ENCODE assay signal across 14 cellular contexts in the genomic region with DNA sequence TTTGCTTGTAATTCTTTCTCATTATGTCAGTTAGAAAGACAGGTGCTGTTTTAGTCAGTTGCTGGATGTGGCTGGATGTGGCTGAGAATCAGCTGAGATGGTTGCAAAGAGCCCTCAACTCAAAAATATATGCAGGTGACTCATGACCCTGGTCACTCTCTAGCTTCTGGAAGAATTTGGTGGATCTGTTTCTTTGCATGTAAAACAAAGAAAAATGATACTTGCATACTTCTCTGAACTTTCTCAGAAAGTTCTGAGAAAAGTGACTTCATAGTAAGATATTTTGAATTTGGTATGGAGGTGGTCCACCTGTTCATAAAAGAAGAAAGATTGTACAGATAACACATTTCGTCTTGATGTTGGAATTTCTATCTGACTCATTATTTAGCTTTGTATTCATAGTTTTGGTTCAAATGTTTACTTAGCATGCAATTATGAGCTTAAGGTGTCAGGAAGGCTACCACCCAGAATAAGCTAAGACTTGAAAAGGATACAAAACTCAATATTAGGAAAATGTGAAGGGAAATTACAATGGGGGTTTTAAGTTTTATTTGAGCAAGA.
DNase-seq lines count a peak whose midpoint lies in the region; ATAC-seq and TF ChIP-seq lines count a peak whose summit lies in the region.
"Had no signal": no experiment of that assay in that cellular context is flagged by ENCODE, and none has a peak within 500 bp of the region (broad histone marks: within the 10 kb centered on the region; RNA-seq: fewer than 3 reads in every experiment).

No MANE protein-coding gene starts in this region.

- peaks cover 30% of the 10 kb centered on the region for H3K36me3 Mint-ChIP-seq in activated CD8-positive, alpha-beta memory T cell treated with anti-CD3 and anti-CD28 coated beads, Interleukin-2, amount 10 ng/mL, durations not matched to agents 7 days and 5 days
- peaks cover 0 to 1% of the 10 kb centered on the region in 2 donors for H3K36me3 Mint-ChIP-seq in activated T-cell treated with anti-CD3 and anti-CD28 coated beads, Interleukin-2, amount 50 U/mL, for 72 hours (ENCODE audit: insufficient read depth in 2 of 2)
- peaks cover 5% of the 10 kb centered on the region for H3K36me3 Mint-ChIP-seq in glutamatergic neuron (ENCODE audit: unreplicated experiment)

- peaks cover 39% of the 10 kb centered on the region for H3K4me1 Mint-ChIP-seq in activated CD8-positive, alpha-beta memory T cell treated with anti-CD3 and anti-CD28 coated beads, Interleukin-2, amount 10 ng/mL, durations not matched to agents 7 days and 5 days
- peaks cover 27% of the 10 kb centered on the region for H3K4me1 Mint-ChIP-seq in activated T-cell treated with anti-CD3 and anti-CD28 coated beads, Interleukin-2, amount 50 U/mL, for 72 hours (ENCODE audit: low read depth)
- H3K4me1 Mint-ChIP-seq in glutamatergic neuron (ENCODE audit: low read depth, unreplicated experiment) = peaks cover 11% of the 10 kb centered on the region

- peaks cover 5% of the 10 kb centered on the region for H3K9me3 Mint-ChIP-seq in activated CD8-positive, alpha-beta memory T cell treated with anti-CD3 and anti-CD28 coated beads, Interleukin-2, amount 10 ng/mL, durations not matched to agents 7 days and 5 days (ENCODE audit: low read depth)
- H3K9me3 Mint-ChIP-seq in activated T-cell treated with anti-CD3 and anti-CD28 coated beads, Interleukin-2, amount 50 U/mL, for 72 hours = no peaks in the 10 kb centered on the region
- peaks cover 8% of the 10 kb centered on the region for H3K9me3 Mint-ChIP-seq in glutamatergic neuron (ENCODE audit: unreplicated experiment)

- no peak overlapping the region for H3K4me3 Mint-ChIP-seq in activated CD8-positive, alpha-beta memory T cell treated with anti-CD3 and anti-CD28 coated beads, Interleukin-2, amount 10 ng/mL, durations not matched to agents 7 days and 5 days
- peak overlapping the region; percentile 13 to 82 for H3K4me3 Mint-ChIP-seq in activated T-cell treated with anti-CD3 and anti-CD28 coated beads, Interleukin-2, amount 50 U/mL, for 72 hours
- H3K4me3 Mint-ChIP-seq in glutamatergic neuron (ENCODE audit: unreplicated experiment) = no peak overlapping the region

- H3K27ac Mint-ChIP-seq in activated CD8-positive, alpha-beta memory T cell treated with anti-CD3 and anti-CD28 coated beads, Interleukin-2, amount 10 ng/mL, durations not matched to agents 7 days and 5 days = peak overlapping the region; percentile 72
- peak overlapping the region; percentile 86 for H3K27ac Mint-ChIP-seq in activated T-cell treated with anti-CD3 and anti-CD28 coated beads, Interleukin-2, amount 50 U/mL, for 72 hours
- H3K27ac Mint-ChIP-seq in glutamatergic neuron (ENCODE audit: unreplicated experiment) = no peak overlapping the region

- CTCF ChIA-PET in activated CD8-positive, alpha-beta memory T cell treated with anti-CD3 and anti-CD28 coated beads, Interleukin-2, amount 10 ng/mL, durations not matched to agents 7 days and 5 days (lab: Charles Lee) = interaction anchor here (0.8 to 3.4 kb wide), 9 partner anchors 9 to 349 kb away, joined by 3 to 18 read pairs (median 4); no protein-coding TSS in a partner anchor

- no peak for TF ChIP-seq CTCF in glutamatergic neuron (IDR thresholded peaks at IDR 0.05; ENCODE audit: partially characterized antibody, unreplicated experiment)

- ATAC-seq in activated CD8-positive, alpha-beta memory T cell treated with anti-CD3 and anti-CD28 coated beads, Interleukin-2, amount 10 ng/mL, durations not matched to agents 7 days and 5 days = peak; percentile 80
- peak; percentile 57 for ATAC-seq in HG02870 (IDR thresholded peaks at IDR 0.05; ENCODE audit: unreplicated experiment)
- peak; percentile 95 for ATAC-seq in activated T-cell treated with anti-CD3 and anti-CD28 coated beads, Interleukin-2, amount 50 U/mL, for 72 hours (replicated peaks in 1 of 2)
- ATAC-seq: K562 had no signal

- H3K27me3 Mint-ChIP-seq in activated CD8-positive, alpha-beta memory T cell treated with anti-CD3 and anti-CD28 coated beads, Interleukin-2, amount 10 ng/mL, durations not matched to agents 7 days and 5 days = no peaks in the 10 kb centered on the region
- peaks cover 13% of the 10 kb centered on the region for H3K27me3 Mint-ChIP-seq in activated T-cell treated with anti-CD3 and anti-CD28 coated beads, Interleukin-2, amount 50 U/mL, for 72 hours (ENCODE audit: low read depth)
- no peaks in the 10 kb centered on the region for H3K27me3 Mint-ChIP-seq in glutamatergic neuron (ENCODE audit: unreplicated experiment)

- DNase-seq in activated CD8-positive, alpha-beta memory T cell treated with anti-CD3 and anti-CD28 coated beads, Interleukin-2, amount 10 ng/mL, durations not matched to agents 7 days and 5 days = peak; percentile 81
- no peak for DNase-seq in activated CD8-positive, alpha-beta memory T cell treated with anti-CD3 and anti-CD28 coated beads, Interleukin-2, amount 50 U/mL, for 48 hours
- DNase-seq in activated T-cell treated with anti-CD3 and anti-CD28 coated beads, Interleukin-2, amount 50 U/mL, for 72 hours = peak; percentile 66 to 67
- DNase-seq in stimulated activated CD4-positive, alpha-beta T cell treated with anti-CD3 and anti-CD28 coated beads, Interleukin-4, amount 100 ng/mL, for 24 hours = peak; percentile 32
- no peak for DNase-seq in cerebellar cortex (ENCODE audit: low spot score)
- DNase-seq in anterior cingulate cortex (lab: John Stamatoyannopoulos, UW) = no peak
- no peak for DNase-seq in glutamatergic neuron
- DNase-seq: ACHN, kidney, NCI-H2081 treated with DMSO at 0.1 percent for 48 hours, SK-N-SH, uterus had no signal

Comparison
In these comparisons a context has a peak if more than half of its experiments do, and no peak if none do; other contexts are left out.
1. DNase-seq: peak in activated CD8-positive, alpha-beta memory T cell treated with anti-CD3 and anti-CD28 coated beads, Interleukin-2, amount 10 ng/mL, durations not matched to agents 7 days and 5 days (single experiment), activated T-cell treated with anti-CD3 and anti-CD28 coated beads, Interleukin-2, amount 50 U/mL, for 72 hours (2 of 2) and stimulated activated CD4-positive, alpha-beta T cell treated with anti-CD3 and anti-CD28 coated beads, Interleukin-4, amount 100 ng/mL, for 24 hours (single experiment); none in activated CD8-positive, alpha-beta memory T cell treated with anti-CD3 and anti-CD28 coated beads, Interleukin-2, amount 50 U/mL, for 48 hours (single experiment), cerebellar cortex (single experiment), anterior cingulate cortex (0 of 58) and glutamatergic neuron (single experiment).
2. H3K4me3 Mint-ChIP-seq: peak in activated T-cell treated with anti-CD3 and anti-CD28 coated beads, Interleukin-2, amount 50 U/mL, for 72 hours (2 of 2); none in activated CD8-positive, alpha-beta memory T cell treated with anti-CD3 and anti-CD28 coated beads, Interleukin-2, amount 10 ng/mL, durations not matched to agents 7 days and 5 days (single experiment) and glutamatergic neuron (single experiment).
3. Peak in every context shown above with its lines, with median percentiles within 50 percentile points of each other: ATAC-seq.